Comparison of ENCODE assay signal across 25 cellular contexts in the genomic region with DNA sequence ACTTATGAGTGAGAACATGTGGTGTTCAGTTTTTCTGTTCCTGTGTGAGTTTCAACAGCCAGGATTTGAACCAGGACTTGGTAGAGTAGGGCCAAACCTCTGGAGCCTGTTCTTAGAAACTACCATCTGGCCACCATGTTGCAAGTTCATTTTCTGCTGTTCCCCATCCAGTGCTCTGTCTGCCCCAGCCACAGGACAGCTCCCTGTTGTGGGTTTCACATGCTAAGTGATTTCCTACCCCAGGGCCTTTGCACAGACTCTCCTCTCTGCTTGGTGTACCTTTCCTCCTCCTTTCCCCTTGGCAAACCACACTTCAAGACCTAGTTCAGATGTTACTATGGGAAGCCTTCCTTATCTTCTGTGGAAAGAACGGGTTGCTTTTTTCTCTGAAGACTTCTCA.
DNase-seq lines count a peak whose midpoint lies in the region; ATAC-seq, FAIRE-seq and TF ChIP-seq lines count a peak whose summit lies in the region.
"Had no signal": no experiment of that assay in that cellular context is flagged by ENCODE, and none has a peak within 500 bp of the region (broad histone marks: within the 10 kb centered on the region; RNA-seq: fewer than 3 reads in every experiment).

No MANE protein-coding gene starts in this region.

- H3K36me3 ChIP-seq in esophagus muscularis mucosa, result no peaks in the 10 kb centered on the region
- H3K36me3 ChIP-seq: BLaER1 treated with 17β-estradiol and CSF1 and Interleukin-3, amounts not matched to agents 10 nM and 100 nM had no signal

- no peak for TF ChIP-seq CTCF in esophagus muscularis mucosa (IDR thresholded peaks at IDR 0.05)
- TF ChIP-seq CTCF in D721Med (IDR thresholded peaks at IDR 0.05; ENCODE audit: insufficient read depth, missing control alignments), result no peak

- no peaks in the 10 kb centered on the region for H3K36me3 Mint-ChIP-seq in activated naive CD8-positive, alpha-beta T cell treated with anti-CD3 and anti-CD28 coated beads for 36 hours
- H3K36me3 Mint-ChIP-seq in activated naive CD8-positive, alpha-beta T cell treated with anti-CD3 and anti-CD28 coated beads, Interleukin-2, amount 50 U/mL, for 24 hours (ENCODE audit: low read depth), result no peaks in the 10 kb centered on the region
- H3K36me3 Mint-ChIP-seq: CD8-positive, alpha-beta T cell had no signal

- H3K27me3 Mint-ChIP-seq in activated naive CD8-positive, alpha-beta T cell treated with anti-CD3 and anti-CD28 coated beads for 36 hours, result peaks cover 18% of the 10 kb centered on the region
- peaks cover 3% of the 10 kb centered on the region for H3K27me3 Mint-ChIP-seq in activated naive CD8-positive, alpha-beta T cell treated with anti-CD3 and anti-CD28 coated beads, Interleukin-2, amount 50 U/mL, for 24 hours
- H3K27me3 Mint-ChIP-seq: B cell had no signal

- no peaks in the 10 kb centered on the region for H3K27me3 ChIP-seq in esophagus muscularis mucosa
- H3K27me3 ChIP-seq: BLaER1 treated with 17β-estradiol and CSF1 and Interleukin-3, amounts not matched to agents 10 nM and 100 nM had no signal

- WGBS in esophagus muscularis mucosa, result 76% methylated on average over 1 of the region's 1 CpG

- H3K9me3 ChIP-seq in esophagus muscularis mucosa, result peaks cover 0 to 7% (median 1%) of the 10 kb centered on the region in 4 donors
- H3K9me3 ChIP-seq: A549; BLaER1 treated with 17β-estradiol and CSF1 and Interleukin-3, amounts not matched to agents 10 nM and 100 nM; Caco-2 had no signal

- H3K4me3 ChIP-seq in esophagus muscularis mucosa, result no peak overlapping the region
- H3K4me3 ChIP-seq: A549; BLaER1 treated with 17β-estradiol and CSF1 and Interleukin-3, amounts not matched to agents 10 nM and 100 nM; GM12878 had no signal

- peaks cover 1% of the 10 kb centered on the region for H3K9me3 Mint-ChIP-seq in activated naive CD8-positive, alpha-beta T cell treated with anti-CD3 and anti-CD28 coated beads for 36 hours
- H3K9me3 Mint-ChIP-seq in activated naive CD8-positive, alpha-beta T cell treated with anti-CD3 and anti-CD28 coated beads, Interleukin-2, amount 50 U/mL, for 24 hours, result peaks cover 3% of the 10 kb centered on the region
- H3K9me3 Mint-ChIP-seq: CD4-positive, alpha-beta T cell; CD8-positive, alpha-beta T cell had no signal

- no peak for TF ChIP-seq EP300 in esophagus muscularis mucosa (IDR thresholded peaks at IDR 0.05)

- peak overlapping the region; percentile 10 for H3K27ac Mint-ChIP-seq in activated naive CD8-positive, alpha-beta T cell treated with anti-CD3 and anti-CD28 coated beads for 36 hours
- H3K27ac Mint-ChIP-seq in activated naive CD8-positive, alpha-beta T cell treated with anti-CD3 and anti-CD28 coated beads, Interleukin-2, amount 50 U/mL, for 24 hours, result no peak overlapping the region
- H3K27ac Mint-ChIP-seq: B cell; CD4-positive, alpha-beta T cell; CD8-positive, alpha-beta T cell had no signal

- H3K27ac ChIP-seq in esophagus muscularis mucosa (replicated peaks in 1 of 4), result no peak overlapping the region
- H3K27ac ChIP-seq: 22Rv1; A549; BLaER1 treated with 17β-estradiol and CSF1 and Interleukin-3, amounts not matched to agents 10 nM and 100 nM; C4-2B had no signal

- no peaks in the 10 kb centered on the region for H3K4me1 ChIP-seq in esophagus muscularis mucosa
- H3K4me1 ChIP-seq: A549, Caco-2 had no signal

- no peak for ATAC-seq in activated naive CD8-positive, alpha-beta T cell treated with anti-CD3 and anti-CD28 coated beads, Interleukin-2, amount 50 U/mL, for 24 hours
- no peak for ATAC-seq in GM21390 (IDR thresholded peaks at IDR 0.05; ENCODE audit: unreplicated experiment)
- ATAC-seq: A549; CD8-positive, alpha-beta T cell; GM12878 had no signal

- H3K4me3 Mint-ChIP-seq in activated naive CD8-positive, alpha-beta T cell treated with anti-CD3 and anti-CD28 coated beads for 36 hours, result no peak overlapping the region
- no peak overlapping the region for H3K4me3 Mint-ChIP-seq in activated naive CD8-positive, alpha-beta T cell treated with anti-CD3 and anti-CD28 coated beads, Interleukin-2, amount 50 U/mL, for 24 hours
- H3K4me3 Mint-ChIP-seq: B cell; CD4-positive, alpha-beta T cell; CD8-positive, alpha-beta T cell had no signal

- TF ChIP-seq POLR2A in esophagus muscularis mucosa (IDR thresholded peaks at IDR 0.05; ENCODE audit: low read depth), result no peak

- intact Hi-C loops in esophagus muscularis mucosa (cut with DNase I), result no loop called here

- H3K4me1 Mint-ChIP-seq in activated naive CD8-positive, alpha-beta T cell treated with anti-CD3 and anti-CD28 coated beads for 36 hours, result no peaks in the 10 kb centered on the region
- no peaks in the 10 kb centered on the region for H3K4me1 Mint-ChIP-seq in activated naive CD8-positive, alpha-beta T cell treated with anti-CD3 and anti-CD28 coated beads, Interleukin-2, amount 50 U/mL, for 24 hours
- H3K4me1 Mint-ChIP-seq: B cell had no signal

- no peak for DNase-seq in activated naive CD8-positive, alpha-beta T cell treated with anti-CD3 and anti-CD28 coated beads for 36 hours
- no peak for DNase-seq in activated naive CD8-positive, alpha-beta T cell treated with anti-CD3 and anti-CD28 coated beads, Interleukin-2, amount 50 U/mL, for 24 hours
- peak; percentile 72 for DNase-seq in esophagus muscularis mucosa (ENCODE audit: extremely low spot score)
- no peak for DNase-seq in D721Med (ENCODE audit: insufficient read length, low spot score)
- DNase-seq: AML-193; Caco-2; Calu3; CD4-positive, alpha-beta T cell; CD8-positive, alpha-beta T cell; DMS 273 treated with DMSO at 0.1 percent for 48 hours; DMS153; DMS53; DMS79; DND-41; EL; GDM1 had no signal

- FAIRE-seq in D721Med (lab: Jason Lieb, UNC), result no peak
- FAIRE-seq: A549, GM12878, GM12892, GM18507 had no signal
